ENCODE assay signal across 10 cellular contexts in the genomic region with DNA sequence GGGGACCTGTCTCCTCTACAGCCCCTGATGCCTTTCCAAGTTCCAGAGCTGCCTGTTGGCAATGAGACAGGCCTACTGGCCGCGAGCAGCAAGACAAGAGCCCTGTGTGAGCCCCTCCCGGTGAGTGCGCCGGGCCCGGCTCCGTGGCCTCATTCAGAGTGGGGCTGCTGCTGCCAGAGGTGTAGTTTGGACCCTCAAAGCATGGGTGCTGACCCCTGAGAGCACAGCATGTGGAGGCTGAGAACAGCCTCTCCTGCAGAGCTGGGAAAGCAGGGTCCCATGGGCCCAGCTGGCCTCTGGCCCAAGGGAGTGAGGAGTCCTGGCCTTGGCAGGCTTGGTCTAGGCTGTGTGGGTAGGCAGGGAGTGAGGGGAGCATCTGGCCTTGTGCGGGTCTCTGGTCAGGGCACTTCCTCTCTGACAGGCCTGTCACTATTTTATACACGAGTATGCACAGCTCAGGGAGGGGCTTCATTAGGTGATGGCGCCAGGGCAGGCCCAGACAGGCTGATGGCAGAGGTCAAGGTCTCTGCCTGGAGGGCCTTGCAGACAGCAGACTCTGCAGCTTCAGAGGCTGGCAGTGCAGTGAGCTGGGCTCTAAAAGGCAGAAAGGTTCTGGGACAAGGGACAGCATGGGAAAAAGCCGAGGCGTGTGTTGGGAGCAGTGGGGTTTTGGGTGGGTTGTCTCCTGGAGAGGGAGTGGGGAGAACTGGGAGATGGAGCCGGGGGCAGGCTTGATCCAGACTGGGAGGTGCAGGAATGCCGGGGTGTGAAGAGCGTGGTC. TPM values are rescaled to one million over a fixed set of nuclear protein-coding genes. Genes with fewer than 3 reads are reported as not detected.
A peak's percentile ranks its signal among the peaks of the same experiment; 100 is the strongest.
DNase-seq lines count a peak whose midpoint lies in the region; ATAC-seq and TF ChIP-seq lines count a peak whose summit lies in the region.
"Had no signal": no experiment of that assay in that cellular context is flagged by ENCODE, and none has a peak within 500 bp of the region (broad histone marks: within the 10 kb centered on the region; RNA-seq: fewer than 3 reads in every experiment).

No MANE protein-coding gene starts in this region.

- H3K4me1 ChIP-seq in right atrium auricular region (peaks cover 0 to 13% of the 10 kb centered on the region in 2 donors), stomach (peaks cover 0 to 20% (median 8%) of the 10 kb centered on the region in 4 donors)

- H3K36me3 ChIP-seq in WERI-Rb-1 (peaks cover 23% of the 10 kb centered on the region), right atrium auricular region (peaks cover 24% of the 10 kb centered on the region), stomach (peaks cover 12 to 60% (median 41%) of the 10 kb centered on the region in 4 donors)

- H3K27ac ChIP-seq in WERI-Rb-1 = peak overlapping the region; percentile 14
- no peak overlapping the region for H3K27ac ChIP-seq in right atrium auricular region
- no peak overlapping the region for H3K27ac ChIP-seq in stomach
- H3K27ac ChIP-seq: C4-2B had no signal

- peaks cover 12% of the 10 kb centered on the region for H3K4me1 Mint-ChIP-seq in activated T-cell treated with anti-CD3 and anti-CD28 coated beads, Interleukin-2, amount 50 U/mL, for 4 hours (ENCODE audit: low read depth)

- intact Hi-C loops in stomach (cut with DNase I; ENCODE audit: low total_unique reads) = no loop called here

- H3K9me3 ChIP-seq in WERI-Rb-1 (ENCODE audit: severe bottlenecking) (no peaks in the 10 kb centered on the region), right atrium auricular region (no peaks in the 10 kb centered on the region), stomach (no peaks in the 10 kb centered on the region)
- H3K9me3 ChIP-seq: mucosa of descending colon had no signal

- no peaks in the 10 kb centered on the region for H3K9me3 Mint-ChIP-seq in activated T-cell treated with anti-CD3 and anti-CD28 coated beads, Interleukin-2, amount 50 U/mL, for 4 hours

- DNase-seq in activated T-cell treated with anti-CD3 and anti-CD28 coated beads, Interleukin-2, amount 50 U/mL, for 1 hour = peak; percentile 19
- DNase-seq in activated T-cell treated with anti-CD3 and anti-CD28 coated beads, Interleukin-2, amount 50 U/mL, for 4 hours = no peak
- DNase-seq in WERI-Rb-1 = no peak
- DNase-seq in right atrium auricular region (ENCODE audit: low spot score) = peak; percentile 61
- peak; percentile 24 for DNase-seq in stomach
- DNase-seq in SIG-M5 treated with dmso at 0.1 percent for 504 hours (lab: John Stamatoyannopoulos, UW; ENCODE audit: unreplicated experiment) = no peak
- no peak for DNase-seq in MV-4-11 (lab: John Stamatoyannopoulos, UW)
- no peak for DNase-seq in central memory CD4-positive, alpha-beta T cell
- DNase-seq: mucosa of descending colon had no signal

- no peak for TF ChIP-seq CTCF in WERI-Rb-1 (IDR thresholded peaks at IDR 0.05; ENCODE audit: low read depth, low read length)
- TF ChIP-seq CTCF in right atrium auricular region (IDR thresholded peaks at IDR 0.05) = no peak
- no peak for TF ChIP-seq CTCF in stomach (IDR thresholded peaks at IDR 0.05)

- H3K36me3 Mint-ChIP-seq in activated T-cell treated with anti-CD3 and anti-CD28 coated beads, Interleukin-2, amount 50 U/mL, for 4 hours (ENCODE audit: insufficient read depth) = peaks cover 20% of the 10 kb centered on the region

- no peak for TF ChIP-seq EP300 in stomach (IDR thresholded peaks at IDR 0.05)

- 61 to 76% (median 67%) methylated on average over 14 to 15 of the region's 15 CpGs for WGBS in stomach, 5 donors

- TF ChIP-seq POLR2A in stomach (IDR thresholded peaks at IDR 0.05) = no peak

- ATAC-seq in activated T-cell treated with anti-CD3 and anti-CD28 coated beads, Interleukin-2, amount 50 U/mL, for 4 hours = no peak

- H3K27me3 Mint-ChIP-seq in activated T-cell treated with anti-CD3 and anti-CD28 coated beads, Interleukin-2, amount 50 U/mL, for 4 hours (ENCODE audit: low read depth) = no peaks in the 10 kb centered on the region

- H3K4me3 Mint-ChIP-seq in activated T-cell treated with anti-CD3 and anti-CD28 coated beads, Interleukin-2, amount 50 U/mL, for 4 hours = no peak overlapping the region

- H3K27me3 ChIP-seq in WERI-Rb-1 (ENCODE audit: insufficient read depth, low read depth, severe bottlenecking) (no peaks in the 10 kb centered on the region), right atrium auricular region (no peaks in the 10 kb centered on the region), stomach (no peaks in the 10 kb centered on the region)

- H3K4me3 ChIP-seq in WERI-Rb-1 (ENCODE audit: low read depth, low read length) (no peak overlapping the region), right atrium auricular region (no peak overlapping the region), stomach (no peak overlapping the region)
- H3K4me3 ChIP-seq: mucosa of descending colon had no signal

RNA-seq across cellular contexts. Expression of gene ADCY7, which starts 43.4 kb away (rescaled TPM):
- 10 to 100 TPM; 61.7 to 77.6 (median 70.7) TPM for total RNA-seq in activated T-cell treated with anti-CD3 and anti-CD28 coated beads, Interleukin-2, amount 50 U/mL, for 4 hours
- total RNA-seq in right atrium auricular region = 10 to 100 TPM in 1 of 2 donors, 1 to 10 TPM in 1; 8.5 to 17.1 TPM
- 100 to 1,000 TPM in 1 of 5 donors, 10 to 100 TPM in 4; 15.1 to 216 (median 33.3) TPM for total RNA-seq in stomach
- 1 to 10 TPM in 2 of 3 donors, under 1 TPM in 1; 0.76 to 4.4 (median 3.7) TPM for polyA plus RNA-seq in stomach

RNA-seq across cellular contexts. Expression of gene BRD7, which starts 59.1 kb away (rescaled TPM):
- 10 to 100 TPM; 87.1 to 91.1 (median 91.0) TPM for total RNA-seq in activated T-cell treated with anti-CD3 and anti-CD28 coated beads, Interleukin-2, amount 50 U/mL, for 4 hours
- total RNA-seq in right atrium auricular region (10 to 100 TPM; 28.0 to 28.9 TPM), stomach (10 to 100 TPM in 4 of 5 donors, 1 to 10 TPM in 1; 9.3 to 71.8 (median 25.0) TPM)
- polyA plus RNA-seq in stomach = 10 to 100 TPM; 35.0 to 65.8 (median 52.3) TPM

Comparison
In these comparisons a context has a peak if more than half of its experiments do, and no peak if none do; other contexts are left out.
1. DNase-seq: peak in activated T-cell treated with anti-CD3 and anti-CD28 coated beads, Interleukin-2, amount 50 U/mL, for 1 hour (single experiment), right atrium auricular region (single experiment) and stomach (single experiment); none in activated T-cell treated with anti-CD3 and anti-CD28 coated beads, Interleukin-2, amount 50 U/mL, for 4 hours (single experiment), WERI-Rb-1 (single experiment), SIG-M5 treated with dmso at 0.1 percent for 504 hours (single experiment), MV-4-11 (single experiment) and central memory CD4-positive, alpha-beta T cell (single experiment).